In genomic region chr12:99649551-99649950, GRCh38 we compare ENCODE assay signal across 27 cellular contexts. TPM values are rescaled to one million over a fixed set of nuclear protein-coding genes. Genes with fewer than 3 reads are reported as not detected.
DNase-seq lines count a peak whose midpoint lies in the region; TF ChIP-seq lines count a peak whose summit lies in the region.
"Had no signal": no experiment of that assay in that cellular context is flagged by ENCODE, and none has a peak within 500 bp of the region (broad histone marks: within the 10 kb centered on the region; RNA-seq: fewer than 3 reads in every experiment).

No MANE protein-coding gene starts in this region.

- no peak overlapping the region for H3K9ac ChIP-seq in endodermal cell (ENCODE audit: extremely low read depth, low read length, poor library complexity, severe bottlenecking)

- H3K27me3 Mint-ChIP-seq in endodermal cell (ENCODE audit: insufficient read depth): no peaks in the 10 kb centered on the region
- no peaks in the 10 kb centered on the region for H3K27me3 Mint-ChIP-seq in neural crest cell (ENCODE audit: low read depth)
- H3K27me3 Mint-ChIP-seq: CD4-positive, CD25-positive, alpha-beta regulatory T cell had no signal

- H3K9me3 Mint-ChIP-seq in endodermal cell: no peaks in the 10 kb centered on the region
- H3K9me3 Mint-ChIP-seq in neural crest cell: no peaks in the 10 kb centered on the region

- H3K4me3 ChIP-seq in endodermal cell (ENCODE audit: low read length): no peak overlapping the region
- H3K4me3 ChIP-seq: A549, K562, MG63, Peyer's patch, SJSA1 had no signal

- H3K36me3 ChIP-seq in endodermal cell (ENCODE audit: control insufficient read depth, insufficient read depth, low read length): peaks cover 8% of the 10 kb centered on the region
- H3K36me3 ChIP-seq: BE2C, MG63, Peyer's patch, SJSA1 had no signal

- no peaks in the 10 kb centered on the region for H3K36me3 Mint-ChIP-seq in endodermal cell (ENCODE audit: low read depth)
- no peaks in the 10 kb centered on the region for H3K36me3 Mint-ChIP-seq in neural crest cell (ENCODE audit: low read depth)
- H3K36me3 Mint-ChIP-seq: CD4-positive, CD25-positive, alpha-beta regulatory T cell had no signal

- no peaks in the 10 kb centered on the region for H3K27me3 ChIP-seq in endodermal cell (ENCODE audit: control insufficient read depth, insufficient read depth, low read length, poor library complexity, severe bottlenecking)
- H3K27me3 ChIP-seq: BE2C, MG63, Peyer's patch, SJSA1 had no signal

- no peaks in the 10 kb centered on the region for H3K9me3 ChIP-seq in endodermal cell (ENCODE audit: control insufficient read depth, low read length)
- H3K9me3 ChIP-seq: A549, BE2C, MG63, Peyer's patch, SJSA1 had no signal

- H3K27ac Mint-ChIP-seq in endodermal cell: no peak overlapping the region
- peak overlapping the region; percentile 71 for H3K27ac Mint-ChIP-seq in neural crest cell (ENCODE audit: unreplicated experiment)
- H3K27ac Mint-ChIP-seq: CD4-positive, CD25-positive, alpha-beta regulatory T cell; HFFc6 had no signal

- peaks cover 3% of the 10 kb centered on the region for H3K4me1 ChIP-seq in endodermal cell (ENCODE audit: control insufficient read depth, insufficient read depth, low read length)
- H3K4me1 ChIP-seq: A549, BE2C, Peyer's patch, SJSA1 had no signal

- WGBS in endodermal cell (ENCODE audit: insufficient coverage in 1 of 2, insufficient read length in 1 of 2), 2 experiments: 74% methylated on average over 1 of the region's 1 CpG; no CpG with 5 or more reads in 1 of the 2 experiments

- DNase-seq in NCI-H187 (lab: John Stamatoyannopoulos, UW) (peak; percentile 5 to 32), endodermal cell (peak; percentile 53), neural crest cell (ENCODE audit: low read depth, low spot score) (no peak), NCI-H1092 (lab: John Stamatoyannopoulos, UW) (no peak), NCI-H526 treated with DMSO at 0.1 percent for 48 hours (lab: John Stamatoyannopoulos, UW) (no peak)
- no peak for DNase-seq in activated CD4-positive, CD25-positive, alpha-beta regulatory T cell treated with anti-CD3 and anti-CD28 coated beads, Interleukin-2, amount 50 U/mL, for 72 hours
- DNase-seq in activated CD4-positive, alpha-beta T cell treated with anti-CD3 and anti-CD28 coated beads for 48 hours: no peak
- DNase-seq: BE2C; CD4-positive, CD25-positive, alpha-beta regulatory T cell; COR-L47; DMS79 treated with DMSO at 0.1 percent for 48 hours; H7; HFFc6; MG63; NCI-H1048; NCI-H1436; NCI-H2029; NCI-H2171 treated with DMSO at 0.1 percent for 48 hours; NCI-H524 treated with DMSO at 0.1 percent for 48 hours; Peyer's patch; SW 1271 had no signal

- H3K27ac ChIP-seq in C4-2B (no peak overlapping the region), endodermal cell (ENCODE audit: low read depth, low read length) (no peak overlapping the region)
- H3K27ac ChIP-seq: A549, Peyer's patch, SJSA1 had no signal

- H3K4me1 Mint-ChIP-seq in endodermal cell: no peaks in the 10 kb centered on the region
- H3K4me1 Mint-ChIP-seq in neural crest cell: no peaks in the 10 kb centered on the region
- H3K4me1 Mint-ChIP-seq: CD4-positive, CD25-positive, alpha-beta regulatory T cell had no signal

- TF ChIP-seq CTCF in C4-2B (conservative IDR thresholded peaks at IDR 0.05) (0 out of 2 replicates have a peak, but pooled peaks have one; percentile 3), endodermal cell (conservative IDR thresholded peaks at IDR 0.05) (peak; percentile 56), neural crest cell (conservative IDR thresholded peaks at IDR 0.05) (no peak)

- no peak overlapping the region for H3K4me3 Mint-ChIP-seq in endodermal cell
- H3K4me3 Mint-ChIP-seq in neural crest cell: no peak overlapping the region
- H3K4me3 Mint-ChIP-seq: CD4-positive, CD25-positive, alpha-beta regulatory T cell; HFFc6 had no signal

RNA-seq across cellular contexts. Expression of gene GARIN6, which starts 2.0 kb away (rescaled TPM):
- total RNA-seq in endodermal cell: not detected
- polyA plus RNA-seq in endodermal cell (2013, experiment 1 of 2): not detected
- polyA plus RNA-seq in endodermal cell (2013, experiment 2 of 2): not detected
- not detected in 2 replicates for total RNA-seq in neural crest cell
- total RNA-seq: CD4-positive, CD25-positive, alpha-beta regulatory T cell; H7; HepG2; HFFc6; K562; LHCN-M2; Peyer's patch; SJSA1 had no signal
- polyA plus RNA-seq: A549; CD4-positive, CD25-positive, alpha-beta regulatory T cell; HepG2; K562 had no signal

Comparison
In these comparisons a context has a peak if more than half of its experiments do, and no peak if none do; other contexts are left out.
1. DNase-seq: peak in NCI-H187 (2 of 2) and endodermal cell (single experiment); none in neural crest cell (single experiment), NCI-H1092 (single experiment), activated CD4-positive, CD25-positive, alpha-beta regulatory T cell treated with anti-CD3 and anti-CD28 coated beads, Interleukin-2, amount 50 U/mL, for 72 hours (single experiment), NCI-H526 treated with DMSO at 0.1 percent for 48 hours (single experiment) and activated CD4-positive, alpha-beta T cell treated with anti-CD3 and anti-CD28 coated beads for 48 hours (single experiment).